In genomic region chr12:110048242-110049027, GRCh38 we compare ENCODE assay signal across 8 cellular contexts. TPM values are rescaled to one million over a fixed set of nuclear protein-coding genes. Genes with fewer than 3 reads are reported as not detected.
DNase-seq lines count a peak whose midpoint lies in the region; ATAC-seq, FAIRE-seq and TF ChIP-seq lines count a peak whose summit lies in the region.

A gene with protein sequence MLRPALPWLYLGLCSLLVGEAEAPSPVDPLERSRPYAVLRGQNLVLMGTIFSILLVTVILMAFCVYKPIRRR (minus strand): TSS chr12:110048522. CDS start chr12:110048495, 27 bp downstream.

- peaks cover 12% of the 10 kb centered on the region for H3K4me1 ChIP-seq in keratinocyte (ENCODE audit: control insufficient read depth, extremely low read depth, insufficient read depth, low read length)

- H3K9me1 ChIP-seq in keratinocyte (ENCODE audit: control insufficient read depth, extremely low read depth, insufficient read depth, low read length) = no peaks in the 10 kb centered on the region

- H3K9ac ChIP-seq in keratinocyte (ENCODE audit: control insufficient read depth, extremely low read depth, insufficient read depth, low read length) = peak within 1 kb of the TSS; percentile 74

- TF ChIP-seq CTCF in AG09309 (IDR thresholded peaks at IDR 0.05; ENCODE audit: control insufficient read depth, insufficient read depth, low read depth, low read length, missing control alignments) (peak; percentile 9), keratinocyte (optimal IDR thresholded peaks at IDR 0.05 in 1 of 3, IDR thresholded peaks at IDR 0.05 in 1 of 3, conservative IDR thresholded peaks at IDR 0.05 in 1 of 3; ENCODE audit: extremely low read depth in 1 of 3, insufficient read depth in 2 of 3, low read length in 3 of 3) (no peak)

- H3K27me3 ChIP-seq in keratinocyte (ENCODE audit: control insufficient read depth, extremely low read depth, insufficient read depth, low read length) = no peaks in the 10 kb centered on the region

- H3K27ac ChIP-seq in keratinocyte (ENCODE audit: control insufficient read depth, insufficient read depth, low read length) = peak within 1 kb of the TSS; percentile 40

- no peaks in the 10 kb centered on the region for H3K36me3 ChIP-seq in keratinocyte (ENCODE audit: control insufficient read depth in 2 of 2, extremely low read depth in 1 of 2, insufficient read depth in 2 of 2, low read length in 2 of 2)

- peak; percentile 78 for FAIRE-seq in keratinocyte (lab: Jason Lieb, UNC)

- H4K20me1 ChIP-seq in keratinocyte (ENCODE audit: control insufficient read depth, extremely low read depth, insufficient read depth, low read length) = no peaks in the 10 kb centered on the region

- dilution Hi-C loops in keratinocyte (cut with MboI; ENCODE audit: extremely low pct_ligation_motif_present, low sequenced_read_pairs) = no loop called here

- peak within 1 kb of the TSS; percentile 78 for H3K4me2 ChIP-seq in keratinocyte (ENCODE audit: control insufficient read depth, extremely low read depth, insufficient read depth, low read depth, low read length)

- peak within 1 kb of the TSS; percentile 96 for H2AFZ ChIP-seq in keratinocyte (ENCODE audit: control insufficient read depth, low read length)

- peaks cover 33% of the 10 kb centered on the region for H3K79me2 ChIP-seq in keratinocyte (ENCODE audit: control insufficient read depth, insufficient read depth, low read length)

- no peaks in the 10 kb centered on the region for H3K9me3 ChIP-seq in keratinocyte (ENCODE audit: control insufficient read depth, low read depth, low read length)

- peak; percentile 100 for ATAC-seq in GM19025 (IDR thresholded peaks at IDR 0.05; ENCODE audit: low read depth, unreplicated experiment)
- peak; percentile 98 for ATAC-seq in HG03342 (IDR thresholded peaks at IDR 0.05; ENCODE audit: unreplicated experiment)

- peak; percentile 84 for DNase-seq in AG09309 (ENCODE audit: low read depth)
- DNase-seq in NCI-H446 (lab: John Stamatoyannopoulos, UW) = peak; percentile 85 to 96
- peak; percentile 79 for DNase-seq in activated CD4-positive, CD25-positive, alpha-beta regulatory T cell treated with anti-CD3 and anti-CD28 coated beads, Interleukin-2, amount 50 U/mL, for 16 hours (ENCODE audit: low read depth, low spot score)
- DNase-seq in cerebellar cortex (ENCODE audit: low spot score) = peak; percentile 98
- peak; percentile 57 for DNase-seq in keratinocyte (ENCODE audit: low read depth, low spot score)
- peak; percentile 73 to 78 for DNase-seq in stimulated activated CD4-positive, alpha-beta T cell treated with anti-CD3 and anti-CD28 coated beads, Interleukin-15, amount 100 ng/mL, for 1 hour (ENCODE audit: low read depth in 1 of 2, low spot score in 1 of 2)

- peak within 1 kb of the TSS; percentile 73 for H3K4me3 ChIP-seq in AG09309 (ENCODE audit: control insufficient read depth, low read depth, low read length)
- H3K4me3 ChIP-seq in keratinocyte (ENCODE audit: control insufficient read depth in 2 of 3, extremely low read depth in 1 of 3, insufficient read depth in 2 of 3, low read depth in 1 of 3, low read length in 3 of 3) = peak within 1 kb of the TSS; percentile 67 to 80 (median 77)

RNA-seq across cellular contexts. Expression of the gene that starts here (rescaled TPM):
- 4.8 to 10.9 TPM (median 7.3 TPM) in 3 replicates for polyA plus RNA-seq in keratinocyte
- polyA plus RNA-seq in keratinocyte (2011; ENCODE audit: low read depth) = 2.5 TPM
- polyA plus RNA-seq in keratinocyte (2011; cell fraction: cytosol; rRNA removed) = 6.6 and 7.6 TPM in 2 replicates
- polyA plus RNA-seq in keratinocyte (2011; cell fraction: nucleus; rRNA removed) = 13.4 and 15.1 TPM in 2 replicates
- 3.0 and 13.9 TPM in 2 replicates for polyA plus RNA-seq in keratinocyte (2012; ENCODE audit: low replicate concordance)
- 3.2 to 4.8 TPM (median 4.6 TPM) in 3 replicates for polyA minus RNA-seq in keratinocyte
- 10.7 TPM for polyA minus RNA-seq in keratinocyte (2011; cell fraction: cytosol; rRNA and poly(A)+ RNA removed)
- polyA minus RNA-seq in keratinocyte (2011; cell fraction: nucleus; rRNA and poly(A)+ RNA removed) = 3.3 TPM in 2 replicates

Comparison
In these comparisons a context has a peak if more than half of its experiments do, and no peak if none do; other contexts are left out.
1. Peak in every context shown above with its lines: DNase-seq, ATAC-seq, H3K4me3 ChIP-seq and H3K27ac ChIP-seq.